ENCODE assay signal across 33 cellular contexts in genomic region chr15:37481126-37481525, GRCh38.
"Had no signal": no experiment of that assay in that cellular context is flagged by ENCODE, and none has a peak within 500 bp of the region (broad histone marks: within the 10 kb centered on the region; RNA-seq: fewer than 3 reads in every experiment).

No MANE protein-coding gene starts in this region.

- H3K4me1 ChIP-seq: Peyer's patch, SJCRH30 had no signal

- H3K4me1 Mint-ChIP-seq: T-cell had no signal

- H3K27ac Mint-ChIP-seq: T-cell had no signal

- ATAC-seq: PC-3, Right ventricle myocardium inferior, SK-N-SH treated with all-trans-retinoic acid at 6 μM for 48 hours, T-cell had no signal

- H3K9me3 ChIP-seq: MG63, Peyer's patch, SJCRH30 had no signal

- H3K27me3 ChIP-seq: MG63, Peyer's patch, SJCRH30 had no signal

- H3K27ac ChIP-seq: Peyer's patch, SJCRH30, SK-N-MC had no signal

- H3K36me3 Mint-ChIP-seq: T-cell had no signal

- DNase-seq: Kasumi-1, KBM-7, MG63, MV-4-11, NCI-H1092, NCI-H1105, NCI-H1417 treated with DMSO at 0.1 percent for 48 hours, NCI-H1436 treated with DMSO at 0.1 percent for 48 hours, NCI-H1694 treated with DMSO at 0.1 percent for 48 hours, NCI-H187 treated with DMSO at 0.1 percent for 48 hours, NCI-H2029, NCI-H2081, NCI-H2107, NCI-H2171, NCI-H226, NCI-H446 treated with DMSO at 0.1 percent for 48 hours, NCI-H510A, NCI-H524, NCI-H526, NCI-H69, NCI-H748 treated with DMSO at 0.1 percent for 48 hours, NCI-H82, OCI-M1, PC-3, Peyer's patch, RPMI8226, SHP77, SIG-M5, SJCRH30, T-cell had no signal

- H3K36me3 ChIP-seq: MG63, Peyer's patch, SJCRH30 had no signal

- H3K4me3 Mint-ChIP-seq: T-cell had no signal

- H3K27me3 Mint-ChIP-seq: T-cell had no signal

- H3K4me3 ChIP-seq: MG63, Peyer's patch, SJCRH30, SK-N-MC had no signal
